9 cellular contexts compared by ENCODE assay signal in the genomic region with DNA sequence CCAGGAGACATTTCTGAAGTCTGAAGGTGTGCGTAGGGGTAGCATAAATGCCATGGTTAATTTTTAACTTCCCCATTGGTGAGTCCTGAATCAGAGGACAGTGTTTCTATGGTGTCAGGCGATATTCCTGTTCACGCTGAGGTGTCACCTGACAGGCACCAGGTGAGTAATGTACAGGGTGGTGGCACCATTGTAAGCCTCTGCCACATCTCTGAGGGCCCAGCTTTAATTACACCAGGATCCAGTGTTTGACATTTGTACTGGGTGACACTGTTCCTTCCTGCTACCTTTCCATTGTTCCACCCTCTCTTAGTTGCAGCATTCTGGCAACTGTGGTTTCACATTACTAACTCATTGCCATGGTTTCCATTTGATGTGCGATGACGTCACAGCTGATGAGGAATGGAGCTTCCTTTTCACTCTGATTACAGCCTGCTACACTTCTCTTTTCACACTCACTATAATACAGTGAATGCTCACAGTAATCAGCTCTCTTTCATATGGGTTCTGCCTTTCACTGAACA. TPM values are rescaled to one million over a fixed set of nuclear protein-coding genes. Genes with fewer than 3 reads are reported as not detected.
DNase-seq lines count a peak whose midpoint lies in the region; ATAC-seq, FAIRE-seq and TF ChIP-seq lines count a peak whose summit lies in the region.
"Had no signal": no experiment of that assay in that cellular context is flagged by ENCODE, and none has a peak within 500 bp of the region (broad histone marks: within the 10 kb centered on the region; RNA-seq: fewer than 3 reads in every experiment).

No MANE protein-coding gene starts in this region.

- TF ChIP-seq EP300 in gastroesophageal sphincter (IDR thresholded peaks at IDR 0.05) = no peak

- H3K4me1 ChIP-seq in gastroesophageal sphincter = no peaks in the 10 kb centered on the region

- no peak overlapping the region for H3K27ac ChIP-seq in gastroesophageal sphincter
- H3K27ac ChIP-seq: neutrophil had no signal

- H3K36me3 ChIP-seq in gastroesophageal sphincter (no peaks in the 10 kb centered on the region), H7 (replicated peaks; ENCODE audit: control insufficient read depth, insufficient read depth, low read length) (no peaks in the 10 kb centered on the region)
- H3K36me3 ChIP-seq: neutrophil had no signal

- H3K9me3 ChIP-seq in gastroesophageal sphincter = no peaks in the 10 kb centered on the region
- H3K9me3 ChIP-seq: neutrophil had no signal

- WGBS in gastroesophageal sphincter (ENCODE audit: low coverage in 1 of 2), 2 donors = 50 to 61% methylated on average over 2 to 5 of the region's 5 CpGs

- no peak for ATAC-seq in gastroesophageal sphincter

- peak; percentile 10 for DNase-seq in CD1c-positive myeloid dendritic cell (ENCODE audit: extremely low spot score)
- peak; percentile 11 for DNase-seq in HTR-8/SVneo (ENCODE audit: insufficient read length, low spot score)
- peak; percentile 66 for DNase-seq in SKM-1 treated with dmso at 0.1 percent for 144 hours (lab: John Stamatoyannopoulos, UW; ENCODE audit: unreplicated experiment)
- peak; percentile 94 for DNase-seq in kidney glomerular epithelial cell (lab: John Stamatoyannopoulos, UW)
- no peak for DNase-seq in GM03348 (ENCODE audit: low spot score)
- no peak for DNase-seq in inferior parietal cortex (ENCODE audit: extremely low spot score)
- DNase-seq in H7 = no peak

- peak; percentile 62 for FAIRE-seq in HTR-8/SVneo (lab: Jason Lieb, UNC)

- H3K27me3 ChIP-seq in gastroesophageal sphincter (no peaks in the 10 kb centered on the region), H7 (ENCODE audit: control insufficient read depth, insufficient read depth, low read length) (no peaks in the 10 kb centered on the region)
- H3K27me3 ChIP-seq: neutrophil had no signal

- TF ChIP-seq CTCF in gastroesophageal sphincter (IDR thresholded peaks at IDR 0.05) = no peak

- H3K4me3 ChIP-seq in gastroesophageal sphincter (no peak overlapping the region), H7 (ENCODE audit: insufficient read depth, low read depth, low read length) (no peak overlapping the region)

- TF ChIP-seq POLR2A in gastroesophageal sphincter (IDR thresholded peaks at IDR 0.05) = no peak

RNA-seq across cellular contexts. Expression of a gene that starts 40.6 kb away (rescaled TPM):
- total RNA-seq in gastroesophageal sphincter = 10 to 100 TPM; 13.0 to 32.9 (median 21.1) TPM
- total RNA-seq in H7 (2014; rRNA removed; shearing (Covaris generic)) = 13.9 and 16.3 TPM in 2 replicates

Comparison
In these comparisons a context has a peak if more than half of its experiments do, and no peak if none do; other contexts are left out.
1. DNase-seq: peak in CD1c-positive myeloid dendritic cell (single experiment), HTR-8/SVneo (single experiment), SKM-1 treated with dmso at 0.1 percent for 144 hours (single experiment) and kidney glomerular epithelial cell (single experiment); none in GM03348 (single experiment), inferior parietal cortex (single experiment) and H7 (single experiment).